ENCODE assay signal across 9 cellular contexts in genomic region chr6:85660181-85660611, GRCh38. TPM values are rescaled to one million over a fixed set of nuclear protein-coding genes. Genes with fewer than 3 reads are reported as not detected.
DNase-seq lines count a peak whose midpoint lies in the region; ATAC-seq and TF ChIP-seq lines count a peak whose summit lies in the region.
"Had no signal": no experiment of that assay in that cellular context is flagged by ENCODE, and none has a peak within 500 bp of the region (broad histone marks: within the 10 kb centered on the region; RNA-seq: fewer than 3 reads in every experiment).

No MANE protein-coding gene starts in this region.

- no peak overlapping the region for H3K27ac ChIP-seq in DND-41 (ENCODE audit: low read length)
- no peak overlapping the region for H3K27ac ChIP-seq in neuronal stem cell (replicated peaks; ENCODE audit: low read length)

- H2BK120ac ChIP-seq in neuronal stem cell (ENCODE audit: low read depth, low read length), result no peak overlapping the region

- H2AFZ ChIP-seq in DND-41 (ENCODE audit: low read depth, low read length) (no peak overlapping the region), neuronal stem cell (ENCODE audit: low read length) (peak overlapping the region; percentile 59)

- in situ Hi-C loops in HAP-1 (cut with MboI; ENCODE audit: low sequenced_read_pairs), result no loop called here

- H3K4me1 ChIP-seq in DND-41 (ENCODE audit: insufficient read depth, low read length) (no peaks in the 10 kb centered on the region), neuronal stem cell (ENCODE audit: control insufficient read depth in 2 of 2, insufficient read depth in 1 of 2, low read depth in 1 of 2, low read length in 2 of 2) (no peaks in the 10 kb centered on the region), HAP-1 (no peaks in the 10 kb centered on the region)

- H3K79me2 ChIP-seq in DND-41 (ENCODE audit: insufficient read depth, low read length), result no peaks in the 10 kb centered on the region

- no peak overlapping the region for H4K91ac ChIP-seq in neuronal stem cell (ENCODE audit: low read depth, low read length, poor library complexity)

- H2BK12ac ChIP-seq in neuronal stem cell (ENCODE audit: low read length), result no peak overlapping the region

- H4K20me1 ChIP-seq in DND-41 (ENCODE audit: insufficient read depth, low read length), result no peaks in the 10 kb centered on the region

- H3K9me3 ChIP-seq in DND-41 (ENCODE audit: insufficient read depth, low read length, severe bottlenecking) (no peaks in the 10 kb centered on the region), neuronal stem cell (replicated peaks in 1 of 2; ENCODE audit: control insufficient read depth in 2 of 2, insufficient read depth in 1 of 2, low read depth in 1 of 2, low read length in 2 of 2) (no peaks in the 10 kb centered on the region), HAP-1 (no peaks in the 10 kb centered on the region)

- DNase-seq in DND-41 (no peak), NCI-H226 (peak; percentile 80), choroid plexus epithelial cell (ENCODE audit: low read depth) (peak; percentile 95), neuronal stem cell (ENCODE audit: low spot score) (no peak), NCI-H128 (lab: John Stamatoyannopoulos, UW; ENCODE audit: unreplicated experiment) (no peak), GM19240 (ENCODE audit: insufficient read length, low spot score) (no peak), HAP-1 (ENCODE audit: low spot score in 2 of 2) (no peak)
- DNase-seq: RPMI8226 had no signal

- no peak overlapping the region for H2BK15ac ChIP-seq in neuronal stem cell (ENCODE audit: low read length)

- no peaks in the 10 kb centered on the region for H3K27me3 ChIP-seq in DND-41 (ENCODE audit: insufficient read depth, low read length, poor library complexity)
- H3K27me3 ChIP-seq in neuronal stem cell (ENCODE audit: control insufficient read depth in 3 of 3, insufficient read depth in 3 of 3, low read depth in 1 of 3, low read length in 3 of 3), result no peaks in the 10 kb centered on the region
- no peaks in the 10 kb centered on the region for H3K27me3 ChIP-seq in HAP-1 (ENCODE audit: low read depth)

- H2BK5ac ChIP-seq in neuronal stem cell (ENCODE audit: low read length), result no peak overlapping the region

- H3K36me3 ChIP-seq in DND-41 (ENCODE audit: insufficient read depth, low read length) (no peaks in the 10 kb centered on the region), neuronal stem cell (replicated peaks in 1 of 2; ENCODE audit: control insufficient read depth in 2 of 2, insufficient read depth in 2 of 2, low read length in 2 of 2) (peaks cover 0 to under 1% of the 10 kb centered on the region in 2 donors), HAP-1 (replicated peaks) (no peaks in the 10 kb centered on the region)

- no peak overlapping the region for H2AK5ac ChIP-seq in neuronal stem cell (ENCODE audit: low read depth, low read length)

- peak; percentile 35; the same call in 1 of the 3 replicates for ATAC-seq in DND-41 (ENCODE audit: insufficient read depth, low read depth)
- no peak for ATAC-seq in HG03280 (IDR thresholded peaks at IDR 0.05; ENCODE audit: unreplicated experiment)

- no peak overlapping the region for H3K4ac ChIP-seq in neuronal stem cell (ENCODE audit: low read length)

- no peak overlapping the region for H3K9ac ChIP-seq in DND-41 (ENCODE audit: low read depth, low read length)
- no peak overlapping the region for H3K9ac ChIP-seq in neuronal stem cell (ENCODE audit: low read depth, low read length, poor library complexity)

- H3K23ac ChIP-seq in neuronal stem cell (ENCODE audit: low read depth, low read length, poor library complexity), result no peak overlapping the region

- H4K8ac ChIP-seq in neuronal stem cell (ENCODE audit: low read depth, low read length), result no peak overlapping the region

- H3K14ac ChIP-seq in neuronal stem cell (ENCODE audit: low read length), result no peak overlapping the region

- TF ChIP-seq CTCF in DND-41 (IDR thresholded peaks at IDR 0.05; ENCODE audit: borderline replicate concordance, extremely low read depth, low read length, poor library complexity, severe bottlenecking) (no peak), choroid plexus epithelial cell (conservative IDR thresholded peaks at IDR 0.05; ENCODE audit: low read depth, low read length) (peak; percentile 53)

- no peaks in the 10 kb centered on the region for H3K79me1 ChIP-seq in neuronal stem cell (ENCODE audit: low read depth, low read length)

- no peak overlapping the region for H3K4me2 ChIP-seq in DND-41 (ENCODE audit: insufficient read depth, low read length)
- no peak overlapping the region for H3K4me2 ChIP-seq in neuronal stem cell (ENCODE audit: insufficient read depth, low read length, poor library complexity, severe bottlenecking)

- no peak overlapping the region for H3K18ac ChIP-seq in neuronal stem cell (ENCODE audit: low read length)

- WGBS in neuronal stem cell (ENCODE audit: extremely low coverage in 2 of 2, insufficient read length in 2 of 2, insufficient replicate concordance in 1 of 2), 2 donors, result no CpG with 5 or more reads among the region's 6 CpGs

- H3K4me3 ChIP-seq in DND-41 (ENCODE audit: low read depth in 1 of 2, low read length in 2 of 2) (no peak overlapping the region), choroid plexus epithelial cell (ENCODE audit: low read depth, low read length) (peak overlapping the region; percentile 30), neuronal stem cell (ENCODE audit: low read length in 2 of 2) (no peak overlapping the region), HAP-1 (no peak overlapping the region)

RNA-seq across cellular contexts. Expression of gene SYNCRIP, which starts 17.5 kb away (rescaled TPM):
- 77.6 TPM for polyA plus RNA-seq in neuronal stem cell (2013, experiment 1 of 2)
- polyA plus RNA-seq in neuronal stem cell (2013, experiment 2 of 2), result 75.4 TPM

Comparison
In these comparisons a context has a peak if more than half of its experiments do, and no peak if none do; other contexts are left out.
1. DNase-seq: peak in NCI-H226 (single experiment) and choroid plexus epithelial cell (single experiment); none in DND-41 (single experiment), neuronal stem cell (single experiment), NCI-H128 (single experiment), GM19240 (single experiment) and HAP-1 (0 of 2).